Comparison of ENCODE assay signal across 1 cellular context in the genomic region with DNA sequence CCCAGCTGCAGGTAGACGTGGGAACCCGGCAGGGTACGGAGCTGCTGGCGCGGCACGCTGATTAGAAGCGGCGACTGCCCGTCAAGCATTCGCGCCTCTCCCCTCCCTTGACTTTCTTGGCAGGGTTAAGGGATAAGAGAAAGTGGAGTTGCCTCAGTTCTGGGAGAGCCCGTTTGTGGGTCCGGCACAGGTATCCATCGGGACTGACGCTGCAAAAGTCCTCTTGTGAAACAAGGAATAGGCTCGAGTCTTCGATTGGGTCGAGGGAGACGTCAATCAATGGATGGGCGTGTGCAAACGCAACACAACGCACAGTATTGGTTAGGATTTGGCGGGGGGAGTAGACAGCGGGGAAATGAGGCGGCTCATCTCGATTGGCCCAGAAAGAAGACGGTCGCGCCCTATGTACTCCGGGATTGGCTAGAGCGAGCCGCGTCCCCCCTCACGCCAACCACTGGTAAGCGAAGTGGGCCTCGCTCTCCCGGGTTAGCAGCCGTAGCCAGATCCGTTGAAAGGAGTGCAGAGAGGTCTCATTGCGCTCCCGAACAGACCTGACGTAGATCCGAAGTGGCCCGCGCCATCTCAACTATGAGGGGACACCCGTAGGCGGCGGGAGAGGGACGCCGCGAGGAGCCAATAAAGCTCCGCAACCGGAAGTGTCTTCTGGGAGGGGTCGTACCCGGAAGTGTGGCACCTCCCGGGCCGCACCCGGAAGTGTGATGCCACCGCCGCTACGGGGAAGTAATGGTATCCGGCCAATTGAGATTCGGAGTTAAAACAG.
TF ChIP-seq lines count a peak whose summit lies in the region.

A gene (plus strand): TSS at position 713 of the 781 bp plus-strand sequence. CDS start 296 bp downstream, outside the sequence.

TF ChIP-seq in GM12878, 131 proteins besides CTCF, POLR2A, EP300 and RAD21 (continued from another document and continues in another):
- TF ChIP-seq, protein P1, sequence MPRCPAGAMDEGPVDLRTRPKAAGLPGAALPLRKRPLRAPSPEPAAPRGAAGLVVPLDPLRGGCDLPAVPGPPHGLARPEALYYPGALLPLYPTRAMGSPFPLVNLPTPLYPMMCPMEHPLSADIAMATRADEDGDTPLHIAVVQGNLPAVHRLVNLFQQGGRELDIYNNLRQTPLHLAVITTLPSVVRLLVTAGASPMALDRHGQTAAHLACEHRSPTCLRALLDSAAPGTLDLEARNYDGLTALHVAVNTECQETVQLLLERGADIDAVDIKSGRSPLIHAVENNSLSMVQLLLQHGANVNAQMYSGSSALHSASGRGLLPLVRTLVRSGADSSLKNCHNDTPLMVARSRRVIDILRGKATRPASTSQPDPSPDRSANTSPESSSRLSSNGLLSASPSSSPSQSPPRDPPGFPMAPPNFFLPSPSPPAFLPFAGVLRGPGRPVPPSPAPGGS (IDR thresholded peaks at IDR 0.05; ENCODE audit: borderline replicate concordance, insufficient read depth, low read depth, low read length, poor library complexity, severe bottlenecking) = no peak
- TF ChIP-seq ZBED1 (IDR thresholded peaks at IDR 0.05; ENCODE audit: borderline replicate concordance) (no peak; the same call in 1 of the 2 replicates), LARP7 (IDR thresholded peaks at IDR 0.05) (no peak), IRF4 (IDR thresholded peaks at IDR 0.05; ENCODE audit: low read depth, low read length) (no peak), MTA3 (IDR thresholded peaks at IDR 0.05; ENCODE audit: borderline replicate concordance, low read length) (no peak), MEF2B (IDR thresholded peaks at IDR 0.05; ENCODE audit: partially characterized antibody, poor library complexity, severe bottlenecking) (no peak), GATAD2B (conservative IDR thresholded peaks at IDR 0.05; ENCODE audit: low read depth) (peak; percentile 98), MEF2A (IDR thresholded peaks at IDR 0.05; ENCODE audit: insufficient read depth, low read depth, low read length) (no peak), TAF1 (IDR thresholded peaks at IDR 0.05; ENCODE audit: borderline replicate concordance, low read depth, low read length) (peak; percentile 77), RELA (IDR thresholded peaks at IDR 0.05; ENCODE audit: borderline replicate concordance, partially characterized antibody) (peak; percentile 23), ESRRA (IDR thresholded peaks at IDR 0.05; ENCODE audit: low read length) (no peak), SMC3 (IDR thresholded peaks at IDR 0.05; ENCODE audit: borderline replicate concordance, low read length) (no peak), IKZF2 (IDR thresholded peaks at IDR 0.05) (peak; percentile 57 to 78), PML (IDR thresholded peaks at IDR 0.05; ENCODE audit: low read length) (peak; percentile 79), POLR2AphosphoS2 (IDR thresholded peaks at IDR 0.05; ENCODE audit: low read depth, low read length) (0 out of 2 replicates have a peak, but pooled peaks have one; percentile 24), CBX5 (IDR thresholded peaks at IDR 0.05; ENCODE audit: low read depth) (no peak), NFXL1 (IDR thresholded peaks at IDR 0.05; ENCODE audit: borderline replicate concordance) (no peak), NR2F1 (conservative IDR thresholded peaks at IDR 0.05) (no peak), NR2C1 (IDR thresholded peaks at IDR 0.05) (peak; percentile 54), NRF1 (conservative IDR thresholded peaks at IDR 0.05; ENCODE audit: low read depth, low read length) (no peak), CHD4 (IDR thresholded peaks at IDR 0.05) (no peak), FOXM1 (IDR thresholded peaks at IDR 0.05; ENCODE audit: low read depth, low read length) (no peak)
- TF ChIP-seq, protein P2, sequence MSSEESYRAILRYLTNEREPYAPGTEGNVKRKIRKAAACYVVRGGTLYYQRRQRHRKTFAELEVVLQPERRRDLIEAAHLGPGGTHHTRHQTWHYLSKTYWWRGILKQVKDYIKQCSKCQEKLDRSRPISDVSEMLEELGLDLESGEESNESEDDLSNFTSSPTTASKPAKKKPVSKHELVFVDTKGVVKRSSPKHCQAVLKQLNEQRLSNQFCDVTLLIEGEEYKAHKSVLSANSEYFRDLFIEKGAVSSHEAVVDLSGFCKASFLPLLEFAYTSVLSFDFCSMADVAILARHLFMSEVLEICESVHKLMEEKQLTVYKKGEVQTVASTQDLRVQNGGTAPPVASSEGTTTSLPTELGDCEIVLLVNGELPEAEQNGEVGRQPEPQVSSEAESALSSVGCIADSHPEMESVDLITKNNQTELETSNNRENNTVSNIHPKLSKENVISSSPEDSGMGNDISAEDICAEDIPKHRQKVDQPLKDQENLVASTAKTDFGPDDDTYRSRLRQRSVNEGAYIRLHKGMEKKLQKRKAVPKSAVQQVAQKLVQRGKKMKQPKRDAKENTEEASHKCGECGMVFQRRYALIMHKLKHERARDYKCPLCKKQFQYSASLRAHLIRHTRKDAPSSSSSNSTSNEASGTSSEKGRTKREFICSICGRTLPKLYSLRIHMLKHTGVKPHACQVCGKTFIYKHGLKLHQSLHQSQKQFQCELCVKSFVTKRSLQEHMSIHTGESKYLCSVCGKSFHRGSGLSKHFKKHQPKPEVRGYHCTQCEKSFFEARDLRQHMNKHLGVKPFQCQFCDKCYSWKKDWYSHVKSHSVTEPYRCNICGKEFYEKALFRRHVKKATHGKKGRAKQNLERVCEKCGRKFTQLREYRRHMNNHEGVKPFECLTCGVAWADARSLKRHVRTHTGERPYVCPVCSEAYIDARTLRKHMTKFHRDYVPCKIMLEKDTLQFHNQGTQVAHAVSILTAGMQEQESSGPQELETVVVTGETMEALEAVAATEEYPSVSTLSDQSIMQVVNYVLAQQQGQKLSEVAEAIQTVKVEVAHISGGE (CRISPR knock-in tag; IDR thresholded peaks at IDR 0.05) = 0 out of 2 replicates have a peak, but pooled peaks have one; percentile 29
- TF ChIP-seq, protein P3, sequence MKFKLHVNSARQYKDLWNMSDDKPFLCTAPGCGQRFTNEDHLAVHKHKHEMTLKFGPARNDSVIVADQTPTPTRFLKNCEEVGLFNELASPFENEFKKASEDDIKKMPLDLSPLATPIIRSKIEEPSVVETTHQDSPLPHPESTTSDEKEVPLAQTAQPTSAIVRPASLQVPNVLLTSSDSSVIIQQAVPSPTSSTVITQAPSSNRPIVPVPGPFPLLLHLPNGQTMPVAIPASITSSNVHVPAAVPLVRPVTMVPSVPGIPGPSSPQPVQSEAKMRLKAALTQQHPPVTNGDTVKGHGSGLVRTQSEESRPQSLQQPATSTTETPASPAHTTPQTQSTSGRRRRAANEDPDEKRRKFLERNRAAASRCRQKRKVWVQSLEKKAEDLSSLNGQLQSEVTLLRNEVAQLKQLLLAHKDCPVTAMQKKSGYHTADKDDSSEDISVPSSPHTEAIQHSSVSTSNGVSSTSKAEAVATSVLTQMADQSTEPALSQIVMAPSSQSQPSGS (IDR thresholded peaks at IDR 0.05; ENCODE audit: low read length) = no peak
- TF ChIP-seq, protein P4, sequence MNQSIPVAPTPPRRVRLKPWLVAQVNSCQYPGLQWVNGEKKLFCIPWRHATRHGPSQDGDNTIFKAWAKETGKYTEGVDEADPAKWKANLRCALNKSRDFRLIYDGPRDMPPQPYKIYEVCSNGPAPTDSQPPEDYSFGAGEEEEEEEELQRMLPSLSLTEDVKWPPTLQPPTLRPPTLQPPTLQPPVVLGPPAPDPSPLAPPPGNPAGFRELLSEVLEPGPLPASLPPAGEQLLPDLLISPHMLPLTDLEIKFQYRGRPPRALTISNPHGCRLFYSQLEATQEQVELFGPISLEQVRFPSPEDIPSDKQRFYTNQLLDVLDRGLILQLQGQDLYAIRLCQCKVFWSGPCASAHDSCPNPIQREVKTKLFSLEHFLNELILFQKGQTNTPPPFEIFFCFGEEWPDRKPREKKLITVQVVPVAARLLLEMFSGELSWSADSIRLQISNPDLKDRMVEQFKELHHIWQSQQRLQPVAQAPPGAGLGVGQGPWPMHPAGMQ (IDR thresholded peaks at IDR 0.05; ENCODE audit: borderline replicate concordance) = no peak
- TF ChIP-seq, protein P5, sequence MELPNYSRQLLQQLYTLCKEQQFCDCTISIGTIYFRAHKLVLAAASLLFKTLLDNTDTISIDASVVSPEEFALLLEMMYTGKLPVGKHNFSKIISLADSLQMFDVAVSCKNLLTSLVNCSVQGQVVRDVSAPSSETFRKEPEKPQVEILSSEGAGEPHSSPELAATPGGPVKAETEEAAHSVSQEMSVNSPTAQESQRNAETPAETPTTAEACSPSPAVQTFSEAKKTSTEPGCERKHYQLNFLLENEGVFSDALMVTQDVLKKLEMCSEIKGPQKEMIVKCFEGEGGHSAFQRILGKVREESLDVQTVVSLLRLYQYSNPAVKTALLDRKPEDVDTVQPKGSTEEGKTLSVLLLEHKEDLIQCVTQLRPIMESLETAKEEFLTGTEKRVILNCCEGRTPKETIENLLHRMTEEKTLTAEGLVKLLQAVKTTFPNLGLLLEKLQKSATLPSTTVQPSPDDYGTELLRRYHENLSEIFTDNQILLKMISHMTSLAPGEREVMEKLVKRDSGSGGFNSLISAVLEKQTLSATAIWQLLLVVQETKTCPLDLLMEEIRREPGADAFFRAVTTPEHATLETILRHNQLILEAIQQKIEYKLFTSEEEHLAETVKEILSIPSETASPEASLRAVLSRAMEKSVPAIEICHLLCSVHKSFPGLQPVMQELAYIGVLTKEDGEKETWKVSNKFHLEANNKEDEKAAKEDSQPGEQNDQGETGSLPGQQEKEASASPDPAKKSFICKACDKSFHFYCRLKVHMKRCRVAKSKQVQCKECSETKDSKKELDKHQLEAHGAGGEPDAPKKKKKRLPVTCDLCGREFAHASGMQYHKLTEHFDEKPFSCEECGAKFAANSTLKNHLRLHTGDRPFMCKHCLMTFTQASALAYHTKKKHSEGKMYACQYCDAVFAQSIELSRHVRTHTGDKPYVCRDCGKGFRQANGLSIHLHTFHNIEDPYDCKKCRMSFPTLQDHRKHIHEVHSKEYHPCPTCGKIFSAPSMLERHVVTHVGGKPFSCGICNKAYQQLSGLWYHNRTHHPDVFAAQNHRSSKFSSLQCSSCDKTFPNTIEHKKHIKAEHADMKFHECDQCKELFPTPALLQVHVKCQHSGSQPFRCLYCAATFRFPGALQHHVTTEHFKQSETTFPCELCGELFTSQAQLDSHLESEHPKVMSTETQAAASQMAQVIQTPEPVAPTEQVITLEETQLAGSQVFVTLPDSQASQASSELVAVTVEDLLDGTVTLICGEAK (IDR thresholded peaks at IDR 0.05; ENCODE audit: borderline replicate concordance) = peak; percentile 95
- TF ChIP-seq, protein P6, sequence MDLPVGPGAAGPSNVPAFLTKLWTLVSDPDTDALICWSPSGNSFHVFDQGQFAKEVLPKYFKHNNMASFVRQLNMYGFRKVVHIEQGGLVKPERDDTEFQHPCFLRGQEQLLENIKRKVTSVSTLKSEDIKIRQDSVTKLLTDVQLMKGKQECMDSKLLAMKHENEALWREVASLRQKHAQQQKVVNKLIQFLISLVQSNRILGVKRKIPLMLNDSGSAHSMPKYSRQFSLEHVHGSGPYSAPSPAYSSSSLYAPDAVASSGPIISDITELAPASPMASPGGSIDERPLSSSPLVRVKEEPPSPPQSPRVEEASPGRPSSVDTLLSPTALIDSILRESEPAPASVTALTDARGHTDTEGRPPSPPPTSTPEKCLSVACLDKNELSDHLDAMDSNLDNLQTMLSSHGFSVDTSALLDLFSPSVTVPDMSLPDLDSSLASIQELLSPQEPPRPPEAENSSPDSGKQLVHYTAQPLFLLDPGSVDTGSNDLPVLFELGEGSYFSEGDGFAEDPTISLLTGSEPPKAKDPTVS (IDR thresholded peaks at IDR 0.05; ENCODE audit: low read depth, low read length) = 0 out of 2 replicates have a peak, but pooled peaks have one; percentile 20
- TF ChIP-seq, protein P7, sequence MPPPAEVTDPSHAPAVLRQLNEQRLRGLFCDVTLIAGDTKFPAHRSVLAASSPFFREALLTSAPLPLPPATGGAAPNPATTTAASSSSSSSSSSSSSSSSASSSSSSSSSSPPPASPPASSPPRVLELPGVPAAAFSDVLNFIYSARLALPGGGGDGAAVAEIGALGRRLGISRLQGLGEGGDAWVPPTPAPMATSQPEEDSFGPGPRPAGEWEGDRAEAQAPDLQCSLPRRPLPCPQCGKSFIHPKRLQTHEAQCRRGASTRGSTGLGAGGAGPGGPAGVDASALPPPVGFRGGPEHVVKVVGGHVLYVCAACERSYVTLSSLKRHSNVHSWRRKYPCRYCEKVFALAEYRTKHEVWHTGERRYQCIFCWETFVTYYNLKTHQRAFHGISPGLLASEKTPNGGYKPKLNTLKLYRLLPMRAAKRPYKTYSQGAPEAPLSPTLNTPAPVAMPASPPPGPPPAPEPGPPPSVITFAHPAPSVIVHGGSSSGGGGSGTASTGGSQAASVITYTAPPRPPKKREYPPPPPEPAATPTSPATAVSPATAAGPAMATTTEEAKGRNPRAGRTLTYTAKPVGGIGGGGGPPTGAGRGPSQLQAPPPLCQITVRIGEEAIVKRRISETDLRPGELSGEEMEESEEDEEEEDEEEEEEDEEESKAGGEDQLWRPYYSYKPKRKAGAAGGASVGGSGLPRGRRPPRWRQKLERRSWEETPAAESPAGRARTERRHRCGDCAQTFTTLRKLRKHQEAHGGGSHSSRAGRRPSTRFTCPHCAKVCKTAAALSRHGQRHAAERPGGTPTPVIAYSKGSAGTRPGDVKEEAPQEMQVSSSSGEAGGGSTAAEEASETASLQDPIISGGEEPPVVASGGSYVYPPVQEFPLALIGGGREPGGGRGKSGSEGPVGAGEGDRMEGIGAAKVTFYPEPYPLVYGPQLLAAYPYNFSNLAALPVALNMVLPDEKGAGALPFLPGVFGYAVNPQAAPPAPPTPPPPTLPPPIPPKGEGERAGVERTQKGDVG (CRISPR knock-in tag; IDR thresholded peaks at IDR 0.05) = no peak
- TF ChIP-seq, protein P8, sequence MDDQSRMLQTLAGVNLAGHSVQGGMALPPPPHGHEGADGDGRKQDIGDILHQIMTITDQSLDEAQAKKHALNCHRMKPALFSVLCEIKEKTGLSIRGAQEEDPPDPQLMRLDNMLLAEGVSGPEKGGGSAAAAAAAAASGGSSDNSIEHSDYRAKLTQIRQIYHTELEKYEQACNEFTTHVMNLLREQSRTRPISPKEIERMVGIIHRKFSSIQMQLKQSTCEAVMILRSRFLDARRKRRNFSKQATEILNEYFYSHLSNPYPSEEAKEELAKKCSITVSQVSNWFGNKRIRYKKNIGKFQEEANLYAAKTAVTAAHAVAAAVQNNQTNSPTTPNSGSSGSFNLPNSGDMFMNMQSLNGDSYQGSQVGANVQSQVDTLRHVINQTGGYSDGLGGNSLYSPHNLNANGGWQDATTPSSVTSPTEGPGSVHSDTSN (IDR thresholded peaks at IDR 0.05; ENCODE audit: insufficient replicate concordance, low read depth, low read length) = peak; percentile 94
- TF ChIP-seq, protein P9, sequence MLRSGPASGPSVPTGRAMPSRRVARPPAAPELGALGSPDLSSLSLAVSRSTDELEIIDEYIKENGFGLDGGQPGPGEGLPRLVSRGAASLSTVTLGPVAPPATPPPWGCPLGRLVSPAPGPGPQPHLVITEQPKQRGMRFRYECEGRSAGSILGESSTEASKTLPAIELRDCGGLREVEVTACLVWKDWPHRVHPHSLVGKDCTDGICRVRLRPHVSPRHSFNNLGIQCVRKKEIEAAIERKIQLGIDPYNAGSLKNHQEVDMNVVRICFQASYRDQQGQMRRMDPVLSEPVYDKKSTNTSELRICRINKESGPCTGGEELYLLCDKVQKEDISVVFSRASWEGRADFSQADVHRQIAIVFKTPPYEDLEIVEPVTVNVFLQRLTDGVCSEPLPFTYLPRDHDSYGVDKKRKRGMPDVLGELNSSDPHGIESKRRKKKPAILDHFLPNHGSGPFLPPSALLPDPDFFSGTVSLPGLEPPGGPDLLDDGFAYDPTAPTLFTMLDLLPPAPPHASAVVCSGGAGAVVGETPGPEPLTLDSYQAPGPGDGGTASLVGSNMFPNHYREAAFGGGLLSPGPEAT (IDR thresholded peaks at IDR 0.05; ENCODE audit: low read depth) = peak; percentile 6
- TF ChIP-seq, protein P10, sequence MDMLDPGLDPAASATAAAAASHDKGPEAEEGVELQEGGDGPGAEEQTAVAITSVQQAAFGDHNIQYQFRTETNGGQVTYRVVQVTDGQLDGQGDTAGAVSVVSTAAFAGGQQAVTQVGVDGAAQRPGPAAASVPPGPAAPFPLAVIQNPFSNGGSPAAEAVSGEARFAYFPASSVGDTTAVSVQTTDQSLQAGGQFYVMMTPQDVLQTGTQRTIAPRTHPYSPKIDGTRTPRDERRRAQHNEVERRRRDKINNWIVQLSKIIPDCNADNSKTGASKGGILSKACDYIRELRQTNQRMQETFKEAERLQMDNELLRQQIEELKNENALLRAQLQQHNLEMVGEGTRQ (IDR thresholded peaks at IDR 0.05; ENCODE audit: borderline replicate concordance, low read depth, low read length) = no peak
